In the genomic region with DNA sequence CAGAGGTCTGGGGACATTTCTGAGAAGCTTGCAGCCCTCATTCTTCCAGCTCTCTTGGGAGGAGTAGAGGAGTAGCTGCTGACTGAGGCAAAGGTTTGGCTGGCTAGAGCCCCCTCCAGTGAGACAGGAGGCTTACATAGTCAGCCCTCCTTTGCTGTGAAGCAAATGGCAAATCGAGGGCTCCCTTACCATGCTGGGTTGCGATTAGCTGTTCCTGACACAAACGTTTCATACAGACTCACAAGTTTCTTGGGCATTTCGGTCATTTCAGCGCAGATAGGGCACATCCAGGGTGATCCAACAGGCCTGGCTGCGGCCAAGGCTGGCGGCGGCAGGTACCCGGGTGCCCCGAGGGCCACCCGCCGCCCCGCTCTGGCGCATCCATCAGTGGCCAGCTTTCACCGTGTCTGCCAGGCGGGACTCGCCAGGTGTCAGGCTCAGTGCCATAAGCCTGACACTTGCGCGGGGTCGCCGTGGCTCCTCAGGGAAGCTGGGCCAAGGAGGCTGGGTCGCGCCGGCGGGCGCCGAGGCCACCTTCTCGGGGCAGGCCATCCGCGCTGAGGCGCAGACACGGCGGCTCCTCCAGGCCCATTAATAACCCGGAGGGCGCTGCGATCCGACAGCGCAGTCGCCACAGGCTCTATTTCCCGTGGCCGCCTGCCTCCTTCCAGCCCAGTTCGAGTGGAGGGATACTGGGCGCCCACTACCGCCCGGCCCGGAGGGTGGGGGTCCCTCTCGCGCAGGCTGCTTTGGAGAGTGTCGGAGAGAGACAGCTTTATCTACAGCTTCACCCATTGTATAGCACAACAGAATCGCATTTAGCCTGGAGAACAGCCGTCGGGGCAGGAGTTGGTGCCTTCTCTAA, we compare ENCODE assay signal across 1 cellular context.
TF ChIP-seq lines count a peak whose summit lies in the region.

No MANE protein-coding gene starts in this region.

TF ChIP-seq in WTC11, 78 proteins besides CTCF, POLR2A, EP300 and RAD21 (continued from another document):
- TF ChIP-seq ZNF532 (CRISPR knock-in tag; IDR thresholded peaks at IDR 0.05; ENCODE audit: borderline replicate concordance) = no peak
- no peak for TF ChIP-seq ZNF138 (CRISPR knock-in tag; conservative IDR thresholded peaks at IDR 0.05)
- TF ChIP-seq ATF3 (CRISPR knock-in tag; conservative IDR thresholded peaks at IDR 0.05) = no peak
- no peak for TF ChIP-seq RORB (CRISPR knock-in tag; IDR thresholded peaks at IDR 0.05)
- no peak for TF ChIP-seq ZNF512 (CRISPR knock-in tag; IDR thresholded peaks at IDR 0.05; ENCODE audit: borderline replicate concordance)
- no peak for TF ChIP-seq NFATC4 (CRISPR knock-in tag; IDR thresholded peaks at IDR 0.05)
- no peak for TF ChIP-seq ZNF423 (CRISPR knock-in tag; IDR thresholded peaks at IDR 0.05)
TF ChIP-seq in WTC11: peak in this region for 0.
